ENCODE assay signal across 16 cellular contexts in genomic region chr5:3075309-3075708, GRCh38.
DNase-seq lines count a peak whose midpoint lies in the region; ATAC-seq and TF ChIP-seq lines count a peak whose summit lies in the region.
"Had no signal": no experiment of that assay in that cellular context is flagged by ENCODE, and none has a peak within 500 bp of the region (broad histone marks: within the 10 kb centered on the region; RNA-seq: fewer than 3 reads in every experiment).

No MANE protein-coding gene starts in this region.

- H3K27me3 ChIP-seq in GM23338 (ENCODE audit: insufficient read depth) (no peaks in the 10 kb centered on the region), PC-9 (ENCODE audit: insufficient read depth, low read depth) (peaks cover 38% of the 10 kb centered on the region), endodermal cell (ENCODE audit: control insufficient read depth, insufficient read depth, low read length, poor library complexity, severe bottlenecking) (no peaks in the 10 kb centered on the region)
- H3K27me3 ChIP-seq: SJSA1 had no signal

- intact Hi-C loops in PC-9 (cut with micrococcal nuclease; ENCODE audit: unreplicated experiment), result no loop called here
- intact Hi-C loops in activated T-helper 1 cell treated with anti-CD3 and anti-CD28 coated beads, Interleukin-12 subunit alpha, Interleukin-12 subunit beta, Interleukin-2, Interleukin-4 antibody, amounts not matched to agents 30 ng/mL and 10 ng/mL and 1 ng/mL, durations not matched to agents 14 hours and 24 hours and 36 hours (cut with micrococcal nuclease), result no loop called here

- H3K4me3 ChIP-seq in GM23338, result no peak overlapping the region
- no peak overlapping the region for H3K4me3 ChIP-seq in PC-9
- H3K4me3 ChIP-seq in endodermal cell (ENCODE audit: low read length), result no peak overlapping the region
- H3K4me3 ChIP-seq: SJSA1 had no signal

- no peak overlapping the region for H3K9ac ChIP-seq in endodermal cell (ENCODE audit: extremely low read depth, low read length, poor library complexity, severe bottlenecking)

- H3K4me3 Mint-ChIP-seq in GM23338 (no peak overlapping the region), endodermal cell (no peak overlapping the region)
- H3K4me3 Mint-ChIP-seq in activated T-helper 1 cell treated with anti-CD3 and anti-CD28 coated beads, Interleukin-12 subunit alpha, Interleukin-12 subunit beta, Interleukin-2, Interleukin-4 antibody, amounts not matched to agents 30 ng/mL and 10 ng/mL and 1 ng/mL, durations not matched to agents 14 hours and 24 hours and 36 hours, result no peak overlapping the region

- H3K79me2 ChIP-seq in GM23338 (replicated peaks; ENCODE audit: insufficient read depth) (no peaks in the 10 kb centered on the region), PC-9 (ENCODE audit: low read depth) (no peaks in the 10 kb centered on the region)

- H4K20me1 ChIP-seq in GM23338 (replicated peaks; ENCODE audit: insufficient read depth) (no peaks in the 10 kb centered on the region), PC-9 (ENCODE audit: insufficient read depth) (no peaks in the 10 kb centered on the region)

- no peaks in the 10 kb centered on the region for H3K4me1 ChIP-seq in GM23338 (ENCODE audit: insufficient read depth)
- no peaks in the 10 kb centered on the region for H3K4me1 ChIP-seq in PC-9 (replicated peaks; ENCODE audit: insufficient read depth)
- no peaks in the 10 kb centered on the region for H3K4me1 ChIP-seq in endodermal cell (ENCODE audit: control insufficient read depth, insufficient read depth, low read length)
- H3K4me1 ChIP-seq: SJSA1 had no signal

- no peak for ATAC-seq in GM23338
- ATAC-seq in GM18505 (IDR thresholded peaks at IDR 0.05; ENCODE audit: unreplicated experiment), result no peak
- no peak for ATAC-seq in GM18517 (IDR thresholded peaks at IDR 0.05; ENCODE audit: unreplicated experiment)

- H3K27ac ChIP-seq in 22Rv1, result no peak overlapping the region
- H3K27ac ChIP-seq in GM23338 (ENCODE audit: low read depth), result no peak overlapping the region
- no peak overlapping the region for H3K27ac ChIP-seq in PC-9
- no peak overlapping the region for H3K27ac ChIP-seq in endodermal cell (ENCODE audit: low read depth, low read length)
- H3K27ac ChIP-seq: RWPE1, SJSA1 had no signal

- no peak overlapping the region for H3K27ac Mint-ChIP-seq in GM23338
- no peak overlapping the region for H3K27ac Mint-ChIP-seq in endodermal cell
- no peak overlapping the region for H3K27ac Mint-ChIP-seq in activated T-helper 1 cell treated with anti-CD3 and anti-CD28 coated beads, Interleukin-12 subunit alpha, Interleukin-12 subunit beta, Interleukin-2, Interleukin-4 antibody, amounts not matched to agents 30 ng/mL and 10 ng/mL and 1 ng/mL, durations not matched to agents 14 hours and 24 hours and 36 hours

- H3K9me3 Mint-ChIP-seq in GM23338 (peaks cover 32% of the 10 kb centered on the region), endodermal cell (peaks cover 21% of the 10 kb centered on the region)
- H3K9me3 Mint-ChIP-seq in activated T-helper 1 cell treated with anti-CD3 and anti-CD28 coated beads, Interleukin-12 subunit alpha, Interleukin-12 subunit beta, Interleukin-2, Interleukin-4 antibody, amounts not matched to agents 30 ng/mL and 10 ng/mL and 1 ng/mL, durations not matched to agents 14 hours and 24 hours and 36 hours, result peaks cover 43% of the 10 kb centered on the region

- CTCF ChIA-PET in PC-9 (lab: Charles Lee), result no interaction called here

- 66 to 100% methylated on average over 1 to 2 of the region's 2 CpGs for WGBS in endodermal cell (ENCODE audit: insufficient coverage in 1 of 2, insufficient read length in 1 of 2), 2 experiments

- peak; percentile 29 for DNase-seq in GM23338 (ENCODE audit: low spot score)
- DNase-seq in PC-9, result no peak
- no peak for DNase-seq in endodermal cell
- DNase-seq in NCI-H2029 (lab: John Stamatoyannopoulos, UW), result no peak
- no peak for DNase-seq in activated T-helper 1 cell treated with anti-CD3 and anti-CD28 coated beads, Interleukin-12 subunit alpha, Interleukin-12 subunit beta, Interleukin-2, Interleukin-4 antibody, amounts not matched to agents 30 ng/mL and 10 ng/mL and 1 ng/mL, durations not matched to agents 14 hours and 24 hours and 36 hours (ENCODE audit: low spot score)
- DNase-seq: C1 segment of cervical spinal cord, DMS153, NCI-H1092 treated with DMSO at 0.1 percent for 48 hours, NCI-H1694 treated with DMSO at 0.1 percent for 48 hours, NCI-H2171, NCI-H510A had no signal

- H3K4me2 ChIP-seq in GM23338 (no peak overlapping the region), PC-9 (no peak overlapping the region)

- no peaks in the 10 kb centered on the region for H3F3A ChIP-seq in GM23338 (replicated peaks; ENCODE audit: low read depth)
- H3F3A ChIP-seq in PC-9 (ENCODE audit: insufficient read depth, low read depth), result no peaks in the 10 kb centered on the region

- H3K9me2 ChIP-seq in GM23338 (ENCODE audit: insufficient read depth) (no peaks in the 10 kb centered on the region), PC-9 (ENCODE audit: insufficient read depth) (no peaks in the 10 kb centered on the region)

- peaks cover 6% of the 10 kb centered on the region for H3K27me3 Mint-ChIP-seq in GM23338 (ENCODE audit: insufficient read depth, low read depth, poor library complexity)
- H3K27me3 Mint-ChIP-seq in endodermal cell (ENCODE audit: insufficient read depth), result peaks cover 17% of the 10 kb centered on the region
- H3K27me3 Mint-ChIP-seq in activated T-helper 1 cell treated with anti-CD3 and anti-CD28 coated beads, Interleukin-12 subunit alpha, Interleukin-12 subunit beta, Interleukin-2, Interleukin-4 antibody, amounts not matched to agents 30 ng/mL and 10 ng/mL and 1 ng/mL, durations not matched to agents 14 hours and 24 hours and 36 hours (ENCODE audit: insufficient read depth), result no peaks in the 10 kb centered on the region

- TF ChIP-seq POLR2A in GM18505 (IDR thresholded peaks at IDR 0.05; ENCODE audit: borderline replicate concordance, extremely low read depth, insufficient read depth, insufficient read length), result no peak

- H3K4me1 Mint-ChIP-seq in GM23338 (no peaks in the 10 kb centered on the region; the same call in 1 of the 3 replicates), endodermal cell (peaks cover 9% of the 10 kb centered on the region)
- no peaks in the 10 kb centered on the region for H3K4me1 Mint-ChIP-seq in activated T-helper 1 cell treated with anti-CD3 and anti-CD28 coated beads, Interleukin-12 subunit alpha, Interleukin-12 subunit beta, Interleukin-2, Interleukin-4 antibody, amounts not matched to agents 30 ng/mL and 10 ng/mL and 1 ng/mL, durations not matched to agents 14 hours and 24 hours and 36 hours (ENCODE audit: low read depth)

- peaks cover 7% of the 10 kb centered on the region; the same call in 1 of the 2 replicates for H3K9me3 ChIP-seq in PC-9 (ENCODE audit: insufficient read depth, low read depth)
- peaks cover 8% of the 10 kb centered on the region for H3K9me3 ChIP-seq in endodermal cell (ENCODE audit: control insufficient read depth, low read length)

- H3K36me3 Mint-ChIP-seq in GM23338 (ENCODE audit: low read depth) (peaks cover 26% of the 10 kb centered on the region), endodermal cell (ENCODE audit: low read depth) (peaks cover 2% of the 10 kb centered on the region)
- no peaks in the 10 kb centered on the region for H3K36me3 Mint-ChIP-seq in activated T-helper 1 cell treated with anti-CD3 and anti-CD28 coated beads, Interleukin-12 subunit alpha, Interleukin-12 subunit beta, Interleukin-2, Interleukin-4 antibody, amounts not matched to agents 30 ng/mL and 10 ng/mL and 1 ng/mL, durations not matched to agents 14 hours and 24 hours and 36 hours (ENCODE audit: low read depth)

- no TSS peak for BruUV-seq in PC-9 (replicated peaks; lab: Mats Ljungman, UMichigan)

- H3K36me3 ChIP-seq in GM23338 (ENCODE audit: insufficient read depth), result no peaks in the 10 kb centered on the region
- no peaks in the 10 kb centered on the region for H3K36me3 ChIP-seq in PC-9 (ENCODE audit: low read depth)
- H3K36me3 ChIP-seq in endodermal cell (ENCODE audit: control insufficient read depth, insufficient read depth, low read length), result no peaks in the 10 kb centered on the region
- H3K36me3 ChIP-seq: SJSA1 had no signal

- POLR2A ChIA-PET in PC-9 (lab: Charles Lee; ENCODE audit: unreplicated experiment), result no interaction called here

- TF ChIP-seq CTCF in 22Rv1 (IDR thresholded peaks at IDR 0.05) (0 out of 2 replicates have a peak, but pooled peaks have one; percentile 11), GM23338 (conservative IDR thresholded peaks at IDR 0.05; ENCODE audit: low read depth in 2 of 2) (peak; percentile 43 to 62), PC-9 (conservative IDR thresholded peaks at IDR 0.05) (peak; percentile 44; the same call in 1 of the 2 replicates), endodermal cell (conservative IDR thresholded peaks at IDR 0.05) (peak; percentile 66)

- no peak overlapping the region for H2AFZ ChIP-seq in GM23338
- H2AFZ ChIP-seq in PC-9, result no peak overlapping the region

TF ChIP-seq in GM23338, 12 proteins besides CTCF, POLR2A, EP300 and RAD21 (continues in another document):
- TF ChIP-seq ZNF331 (CRISPR knock-in tag; IDR thresholded peaks at IDR 0.05; ENCODE audit: low read depth) (no peak), REST (IDR thresholded peaks at IDR 0.05; ENCODE audit: unreplicated experiment) (no peak), CREB1 (CRISPR knock-in tag; IDR thresholded peaks at IDR 0.05; ENCODE audit: low read depth) (no peak), JUNB (IDR thresholded peaks at IDR 0.05; ENCODE audit: unreplicated experiment) (no peak)

Comparison
In these comparisons a context has a peak if more than half of its experiments do, and no peak if none do; other contexts are left out.
1. CTCF ChIP-seq: peak in every context shown above with its lines; median percentile 66 in endodermal cell; 52 in GM23338; 44 in PC-9; 11 in 22Rv1.